ENCODE assay signal across 24 cellular contexts in genomic region chr9:86754581-86754980, GRCh38.
"Had no signal": no experiment of that assay in that cellular context is flagged by ENCODE, and none has a peak within 500 bp of the region (broad histone marks: within the 10 kb centered on the region; RNA-seq: fewer than 3 reads in every experiment).

No MANE protein-coding gene starts in this region.

- H3K4me2 ChIP-seq: KMS-11 had no signal

- H3K27me3 ChIP-seq: breast epithelium, MG63, SJCRH30 had no signal

- H3K27ac ChIP-seq: breast epithelium, KMS-11, SJCRH30 had no signal

- DNase-seq: activated CD4-positive, alpha-beta T cell treated with anti-CD3 and anti-CD28 coated beads for 48 hours; activated CD4-positive, alpha-beta T cell treated with anti-CD3 and anti-CD28 coated beads, Interleukin-2, amount 50 U/mL, for 4 hours; activated CD8-positive, alpha-beta memory T cell treated with anti-CD3 and anti-CD28 coated beads, Interleukin-2, amount 50 U/mL, for 48 hours; activated CD8-positive, alpha-beta T cell treated with anti-CD3 and anti-CD28 coated beads, Interleukin-2, amount 10 ng/mL, durations not matched to agents 7 days and 5 days; activated effector memory CD4-positive, alpha-beta T cell treated with Interleukin-2 at 50 U/mL for 16 hours; activated naive CD4-positive, alpha-beta T cell; activated T-cell treated with anti-CD3 and anti-CD28 coated beads, Interleukin-2, amount 50 U/mL, for 1 hour; aorta; central memory CD4-positive, alpha-beta T cell; MG63; MV-4-11; NCI-H1417; NCI-H1930; NCI-H510A treated with DMSO at 0.1 percent for 48 hours; NCI-H69; NK-92 treated with Interleukin-12 subunit alpha and Interleukin-12 subunit beta, amount 100 ng/mL, for 24 hours; OCI-M1; Right ventricle myocardium superior; RPMI8226; SJCRH30 had no signal

- H3K9me3 ChIP-seq: breast epithelium, MG63 had no signal

- ATAC-seq: activated CD4-positive, CD25-positive, alpha-beta regulatory T cell treated with anti-CD3 and anti-CD28 coated beads, Interleukin-2, amount 50 U/mL, for 24 hours; activated CD8-positive, alpha-beta T cell treated with anti-CD3 and anti-CD28 coated beads, Interleukin-2, amount 10 ng/mL, durations not matched to agents 7 days and 5 days; Panc1 had no signal

- H3K4me3 ChIP-seq: breast epithelium, MG63, SJCRH30 had no signal

- H3K36me3 ChIP-seq: breast epithelium, MG63, SJCRH30 had no signal

- H3K9ac ChIP-seq: KMS-11 had no signal

- H3K4me1 ChIP-seq: breast epithelium had no signal
